ENCODE assay signal across 8 cellular contexts in genomic region chr19:2041436-2041685, GRCh38. TPM values are rescaled to one million over a fixed set of nuclear protein-coding genes. Genes with fewer than 3 reads are reported as not detected.
DNase-seq lines count a peak whose midpoint lies in the region; ATAC-seq and TF ChIP-seq lines count a peak whose summit lies in the region.

No MANE protein-coding gene starts in this region.

- H3K27ac Mint-ChIP-seq in T-cell: peak overlapping the region in 1 of 2 donors; percentile 73

- H3K9ac ChIP-seq in skeletal muscle tissue (ENCODE audit: low read depth in 1 of 3, low read length in 3 of 3): peak overlapping the region; percentile 82 to 93 (median 92)

- H3K9me3 Mint-ChIP-seq in T-cell: no peaks in the 10 kb centered on the region

- H3K9me3 ChIP-seq in esophagus squamous epithelium: no peaks in the 10 kb centered on the region
- no peaks in the 10 kb centered on the region for H3K9me3 ChIP-seq in skeletal muscle tissue (ENCODE audit: control insufficient read depth in 3 of 3, low read length in 3 of 3)

- peaks cover 7% of the 10 kb centered on the region for H3K36me3 Mint-ChIP-seq in T-cell

- CTCF ChIA-PET in T-cell (lab: Charles Lee): no interaction called here

- H3K4me3 Mint-ChIP-seq in T-cell: peak overlapping the region in 2 of 3 donors; percentile 51 to 65

- TF ChIP-seq POLR2A in esophagus squamous epithelium (IDR thresholded peaks at IDR 0.05) (no peak), GM18505 (IDR thresholded peaks at IDR 0.05; ENCODE audit: borderline replicate concordance, extremely low read depth, insufficient read depth, insufficient read length) (no peak)

- no peaks in the 10 kb centered on the region for H3K27me3 ChIP-seq in esophagus squamous epithelium
- no peaks in the 10 kb centered on the region for H3K27me3 ChIP-seq in skeletal muscle tissue (ENCODE audit: control insufficient read depth in 3 of 3, insufficient read depth in 3 of 3, low read length in 3 of 3)

- POLR2A ChIA-PET in T-cell (lab: Charles Lee): no interaction called here

- peaks cover 6 to 34% (median 27%) of the 10 kb centered on the region in 3 donors for H3K4me1 Mint-ChIP-seq in T-cell

- no peaks in the 10 kb centered on the region for H3K27me3 Mint-ChIP-seq in T-cell

- DNase-seq in GM12864 (ENCODE audit: low read depth) (no peak), T-cell (no peak), esophagus squamous epithelium (lab: John Stamatoyannopoulos, UW) (no peak), anterior cingulate cortex (lab: John Stamatoyannopoulos, UW) (no peak)

- H3K27ac ChIP-seq in esophagus squamous epithelium (peak overlapping the region; percentile 89 to 99 (median 96)), skeletal muscle tissue (ENCODE audit: low read depth, low read length) (peak overlapping the region; percentile 98)

- H3K4me3 ChIP-seq in GM12864 (ENCODE audit: low read depth, low read length) (peak overlapping the region; percentile 56), esophagus squamous epithelium (peak overlapping the region; percentile 5 to 62 (median 28)), skeletal muscle tissue (ENCODE audit: low read length in 3 of 3) (peak overlapping the region; percentile 54 to 80 (median 66))

- ATAC-seq in T-cell (replicated peaks in 1 of 4) (no peak), GM18520 (IDR thresholded peaks at IDR 0.05; ENCODE audit: unreplicated experiment) (no peak), GM18505 (IDR thresholded peaks at IDR 0.05; ENCODE audit: unreplicated experiment) (no peak), HG03469 (IDR thresholded peaks at IDR 0.05; ENCODE audit: unreplicated experiment) (no peak)

- H3K36me3 ChIP-seq in esophagus squamous epithelium (peaks cover 53 to 85% (median 64%) of the 10 kb centered on the region in 3 donors), skeletal muscle tissue (ENCODE audit: control insufficient read depth in 3 of 3, insufficient read depth in 3 of 3, low read length in 3 of 3) (peaks cover 27 to 51% (median 37%) of the 10 kb centered on the region in 3 donors)

- H3K4me1 ChIP-seq in esophagus squamous epithelium (peaks cover 57 to 84% (median 57%) of the 10 kb centered on the region in 3 donors), skeletal muscle tissue (ENCODE audit: control insufficient read depth in 3 of 3, insufficient read depth in 3 of 3, low read length in 3 of 3) (peaks cover 69 to 79% (median 72%) of the 10 kb centered on the region in 3 donors)

- no CpG with 5 or more reads among the region's 6 CpGs for WGBS in esophagus squamous epithelium, 2 donors

- TF ChIP-seq CTCF in GM12864 (IDR thresholded peaks at IDR 0.05; ENCODE audit: low read depth, low read length, missing control alignments): no peak
- no peak for TF ChIP-seq CTCF in esophagus squamous epithelium (IDR thresholded peaks at IDR 0.05)

- intact Hi-C loops in esophagus squamous epithelium (cut with DNase I): no loop called here

RNA-seq across cellular contexts. Expression of gene MKNK2, which starts 9.7 kb away (rescaled TPM):
- 100 to 1,000 TPM; 196 to 242 (median 234) TPM for total RNA-seq in T-cell
- 100 to 1,000 TPM; 147 to 300 (median 189) TPM for total RNA-seq in esophagus squamous epithelium
- total RNA-seq in skeletal muscle tissue: 32.4 TPM

RNA-seq across cellular contexts. Expression of gene BTBD2, which starts 25.8 kb away (rescaled TPM):
- total RNA-seq in T-cell (10 to 100 TPM; 52.2 to 79.8 (median 73.6) TPM), esophagus squamous epithelium (10 to 100 TPM; 42.3 to 79.0 (median 63.8) TPM), skeletal muscle tissue (28.7 TPM)

RNA-seq across cellular contexts. Expression of gene MOB3A, which starts 54.8 kb away (rescaled TPM):
- 100 to 1,000 TPM in 4 of 5 donors, 10 to 100 TPM in 1; 98.6 to 162 (median 142) TPM for total RNA-seq in T-cell
- 10 to 100 TPM; 22.9 to 26.9 (median 23.6) TPM for total RNA-seq in esophagus squamous epithelium
- total RNA-seq in skeletal muscle tissue: 12.0 TPM

RNA-seq across cellular contexts. Expression of gene IZUMO4, which starts 55.4 kb away (rescaled TPM):
- 10 to 100 TPM; 14.0 to 23.5 (median 19.7) TPM for total RNA-seq in T-cell
- 10 to 100 TPM in 1 of 4 donors, 1 to 10 TPM in 2, not detected in 1; 3.0 to 11.4 (median 3.2) TPM for total RNA-seq in esophagus squamous epithelium
- 2.1 TPM for total RNA-seq in skeletal muscle tissue
